16 cellular contexts compared by ENCODE assay signal in the genomic region with DNA sequence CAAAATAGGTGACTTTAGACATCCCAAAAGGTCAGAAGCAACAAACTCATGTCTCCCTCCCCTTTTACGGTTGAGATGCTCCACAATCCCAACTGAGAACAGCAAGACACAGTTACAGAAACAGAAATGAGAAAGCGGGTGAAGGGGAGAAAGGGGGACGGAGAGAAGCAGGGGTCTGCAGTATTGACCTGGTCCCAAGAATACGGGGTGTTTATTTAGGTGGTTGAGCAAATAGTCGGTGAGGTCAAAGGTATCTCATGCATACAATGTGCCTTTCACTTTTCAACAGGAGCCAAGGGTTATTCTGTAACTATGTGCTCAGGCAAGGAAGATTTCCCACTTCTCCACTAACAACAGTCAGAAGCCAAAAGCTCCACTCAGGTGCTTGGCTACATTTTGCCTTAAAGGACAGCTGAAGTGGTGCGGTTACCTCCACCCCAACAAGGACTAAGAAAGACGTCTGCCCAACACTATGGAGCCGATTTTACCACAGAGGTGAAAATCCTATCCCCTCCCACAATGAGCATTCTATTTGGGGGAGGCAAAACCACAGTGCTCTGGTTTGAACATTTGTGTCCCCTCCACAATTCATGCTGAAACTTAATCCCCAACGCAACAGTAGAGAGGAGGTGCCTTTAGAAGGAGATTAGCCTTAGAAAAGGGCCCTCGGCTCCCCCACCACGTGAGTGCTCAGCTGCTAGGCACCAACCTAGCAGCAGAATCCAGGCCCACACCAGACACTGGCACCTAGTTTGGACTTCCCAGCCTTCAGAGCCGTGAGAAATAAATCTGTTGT.
A peak's percentile ranks its signal among the peaks of the same experiment; 100 is the strongest.
DNase-seq lines count a peak whose midpoint lies in the region; ATAC-seq, FAIRE-seq and TF ChIP-seq lines count a peak whose summit lies in the region.
"Had no signal": no experiment of that assay in that cellular context is flagged by ENCODE, and none has a peak within 500 bp of the region (broad histone marks: within the 10 kb centered on the region; RNA-seq: fewer than 3 reads in every experiment).

No MANE protein-coding gene starts in this region.

- H3K36me3 ChIP-seq in HUES64 (ENCODE audit: insufficient read depth, low read length) (no peaks in the 10 kb centered on the region), SJCRH30 (no peaks in the 10 kb centered on the region), HepG2 (replicated peaks in 1 of 2; ENCODE audit: control insufficient read depth in 1 of 2, insufficient read depth in 2 of 2, low read length in 2 of 2) (no peaks in the 10 kb centered on the region), stomach smooth muscle (ENCODE audit: control insufficient read depth in 2 of 2, insufficient read depth in 2 of 2, low read length in 2 of 2) (no peaks in the 10 kb centered on the region)
- H3K36me3 ChIP-seq: lower lobe of right lung had no signal

- TSS peak; percentile 99 for BruUV-seq in HepG2 (replicated peaks; lab: Mats Ljungman, UMichigan)

- H3K9me3 ChIP-seq in HUES64 (ENCODE audit: insufficient read depth, low read depth, low read length) = no peaks in the 10 kb centered on the region
- no peaks in the 10 kb centered on the region for H3K9me3 ChIP-seq in SJCRH30 (replicated peaks)
- no peaks in the 10 kb centered on the region for H3K9me3 ChIP-seq in HepG2 (ENCODE audit: low read length)
- no peaks in the 10 kb centered on the region for H3K9me3 ChIP-seq in stomach smooth muscle (ENCODE audit: control insufficient read depth in 2 of 2, low read length in 2 of 2)
- H3K9me3 ChIP-seq: lower lobe of right lung had no signal

- H3K27me3 ChIP-seq in HUES64 (ENCODE audit: insufficient read depth, low read length) (no peaks in the 10 kb centered on the region), SJCRH30 (no peaks in the 10 kb centered on the region), HepG2 (ENCODE audit: control insufficient read depth in 1 of 2, insufficient read depth in 2 of 2, low read length in 2 of 2) (no peaks in the 10 kb centered on the region), stomach smooth muscle (ENCODE audit: control insufficient read depth in 1 of 2, insufficient read depth in 2 of 2, low read length in 2 of 2) (no peaks in the 10 kb centered on the region)

- H3K9ac ChIP-seq in HUES64 (ENCODE audit: low read depth, low read length) = no peak overlapping the region
- H3K9ac ChIP-seq in HepG2 (ENCODE audit: insufficient read depth, low read depth, low read length) = peak overlapping the region; percentile 77
- H3K9ac ChIP-seq in stomach smooth muscle (ENCODE audit: low read length in 2 of 2) = no peak overlapping the region

- no peak overlapping the region for H3K4me3 ChIP-seq in HUES64 (ENCODE audit: low read length)
- no peak overlapping the region for H3K4me3 ChIP-seq in SJCRH30
- H3K4me3 ChIP-seq in HepG2 (replicated peaks in 1 of 3; ENCODE audit: insufficient read depth in 1 of 3, low read depth in 2 of 3, low read length in 3 of 3) = peak overlapping the region; percentile 51 to 72 (median 65)
- H3K4me3 ChIP-seq in stomach smooth muscle (ENCODE audit: low read length in 2 of 2) = no peak overlapping the region
- H3K4me3 ChIP-seq: lower lobe of right lung had no signal

- H3K79me2 ChIP-seq in HepG2 (ENCODE audit: insufficient read depth, low read length) = peaks cover 78% of the 10 kb centered on the region

- TF ChIP-seq RAD21 in HepG2 (CRISPR knock-in tag; IDR thresholded peaks at IDR 0.05) = no peak

- CTCF ChIA-PET in HepG2 (lab: Yijun Ruan, JAX; ENCODE audit: low intra/inter-chr PET ratio, low total read pairs) = no interaction called here

- in situ Hi-C loops in HepG2 (cut with HindIII; ENCODE audit: extremely low pct_ligation_motif_present, low pct_unique_long_range_greater_than_20kb) = no loop called here

- H2AFZ ChIP-seq in HepG2 (ENCODE audit: low read length) = no peak overlapping the region

- ATAC-seq in HepG2 (peak; percentile 92), SK-N-SH treated with all-trans-retinoic acid at 6 μM for 48 hours (no peak)
- ATAC-seq: activated naive CD4-positive, alpha-beta T cell treated with anti-CD3 and anti-CD28 coated beads, Interleukin-2, amount 50 U/mL, for 72 hours; effector memory CD8-positive, alpha-beta T cell; lower lobe of right lung had no signal

- WGBS in HUES64 = 64% methylated on average over 12 of the region's 12 CpGs
- WGBS in HepG2 (ENCODE audit: low lambda C conversion rate) = 0% methylated on average over 9 of the region's 12 CpGs

- H4K20me1 ChIP-seq in HepG2 (ENCODE audit: insufficient read depth, low read length) = 0 out of 2 replicates have a peak, but pooled peaks cover 3% of the 10 kb centered on the region

- FAIRE-seq in HepG2 (lab: Jason Lieb, UNC) = peak; percentile 99

- H3K4me1 ChIP-seq in HUES64 (ENCODE audit: insufficient read depth, low read length) (peaks cover 45% of the 10 kb centered on the region), SJCRH30 (peaks cover 36% of the 10 kb centered on the region), HepG2 (ENCODE audit: insufficient read depth, low read length) (peaks cover 95% of the 10 kb centered on the region), stomach smooth muscle (ENCODE audit: control insufficient read depth, insufficient read depth, low read length) (peaks cover 14% of the 10 kb centered on the region)

- peak overlapping the region; percentile 98 for H3K4me2 ChIP-seq in HepG2 (ENCODE audit: low read depth, low read length)

- peak; percentile 48 to 94; a peak in 3 of 4 replicates for TF ChIP-seq EP300 in HepG2 (IDR thresholded peaks at IDR 0.05; ENCODE audit: low read depth in 2 of 2, low read length in 2 of 2)
- peak; percentile 61; the same call in 1 of the 2 replicates for TF ChIP-seq EP300 in HepG2 (CRISPR knock-in tag; IDR thresholded peaks at IDR 0.05; ENCODE audit: borderline replicate concordance)

- H3K27ac ChIP-seq in HUES64 (ENCODE audit: low read depth, low read length) = peak overlapping the region; percentile 54; the same call in 1 of the 2 replicates
- H3K27ac ChIP-seq in SJCRH30 = no peak overlapping the region
- peak overlapping the region; percentile 98 for H3K27ac ChIP-seq in HepG2 (ENCODE audit: extremely low read length, insufficient read depth, low read length)
- peak overlapping the region; percentile 24 for H3K27ac ChIP-seq in stomach smooth muscle (ENCODE audit: low read length)
- H3K27ac ChIP-seq: lower lobe of right lung had no signal

- POLR2A ChIA-PET in HepG2 (lab: Yijun Ruan, JAX) = interaction anchor here (0.6 to 2.6 kb wide), 14 partner anchors 9 to 72 kb away, joined by 3 to 12 read pairs (median 4); no protein-coding TSS in a partner anchor

- peak; percentile 21; the same call in 1 of the 2 replicates for TF ChIP-seq CTCF in HepG2 (CRISPR knock-in tag; IDR thresholded peaks at IDR 0.05)

- intact Hi-C loops in HepG2 (cut with micrococcal nuclease; ENCODE audit: unreplicated experiment) = loop anchor here (5.0 to 10.0 kb wide), 2 partner anchors 52 to 75 kb away; no protein-coding TSS in a partner anchor

- DNase-seq in SJCRH30 (peak; percentile 48 to 83), HepG2 (ENCODE audit: low spot score) (peak; percentile 95), anterior cingulate cortex (lab: John Stamatoyannopoulos, UW) (no peak)
- no peak for DNase-seq in activated naive CD4-positive, alpha-beta T cell treated with anti-CD3 and anti-CD28 coated beads, Interleukin-2, amount 50 U/mL, for 16 hours
- DNase-seq: activated CD4-positive, alpha-beta T cell treated with anti-CD3 and anti-CD28 coated beads for 48 hours; C1 segment of cervical spinal cord; effector memory CD8-positive, alpha-beta T cell; lower lobe of right lung; NCI-H1105; NCI-H226; SHP77; stimulated activated CD4-positive, alpha-beta T cell treated with anti-CD3 and anti-CD28 coated beads, Interleukin-1b, Interleukin-23, amount 100 ng/mL, for 48 hours had no signal

- peak; percentile 70 to 82 for TF ChIP-seq POLR2A in HepG2 (IDR thresholded peaks at IDR 0.05; ENCODE audit: insufficient read depth in 1 of 2, low read depth in 2 of 2, low read length in 2 of 2)

TF ChIP-seq in HepG2, 621 proteins besides CTCF, POLR2A, EP300 and RAD21 (continues in another document):
- no peak for TF ChIP-seq REL (CRISPR knock-in tag; conservative IDR thresholded peaks at IDR 0.05)
- TF ChIP-seq USF2 (IDR thresholded peaks at IDR 0.05; ENCODE audit: low read depth, low read length) = no peak
- no peak for TF ChIP-seq USF2 (CRISPR knock-in tag; IDR thresholded peaks at IDR 0.05; ENCODE audit: borderline replicate concordance)

TF ChIP-seq in SK-N-SH treated with all-trans-retinoic acid at 6 μM for 48 hours, 23 proteins besides CTCF, POLR2A, EP300 and RAD21 (continues in another document):
- TF ChIP-seq ARNTL (CRISPR knock-in tag; IDR thresholded peaks at IDR 0.05; ENCODE audit: borderline replicate concordance, low read depth) = no peak
- TF ChIP-seq TOX (CRISPR knock-in tag; IDR thresholded peaks at IDR 0.05; ENCODE audit: borderline replicate concordance) = no peak
- TF ChIP-seq ESRRG (CRISPR knock-in tag; IDR thresholded peaks at IDR 0.05) = no peak
- no peak for TF ChIP-seq ZNF70 (CRISPR knock-in tag; IDR thresholded peaks at IDR 0.05)
- TF ChIP-seq POU6F1 (CRISPR knock-in tag; IDR thresholded peaks at IDR 0.05; ENCODE audit: borderline replicate concordance, low read depth) = no peak
- no peak for TF ChIP-seq ZC3H10 (CRISPR knock-in tag; IDR thresholded peaks at IDR 0.05)
- TF ChIP-seq, protein P1, sequence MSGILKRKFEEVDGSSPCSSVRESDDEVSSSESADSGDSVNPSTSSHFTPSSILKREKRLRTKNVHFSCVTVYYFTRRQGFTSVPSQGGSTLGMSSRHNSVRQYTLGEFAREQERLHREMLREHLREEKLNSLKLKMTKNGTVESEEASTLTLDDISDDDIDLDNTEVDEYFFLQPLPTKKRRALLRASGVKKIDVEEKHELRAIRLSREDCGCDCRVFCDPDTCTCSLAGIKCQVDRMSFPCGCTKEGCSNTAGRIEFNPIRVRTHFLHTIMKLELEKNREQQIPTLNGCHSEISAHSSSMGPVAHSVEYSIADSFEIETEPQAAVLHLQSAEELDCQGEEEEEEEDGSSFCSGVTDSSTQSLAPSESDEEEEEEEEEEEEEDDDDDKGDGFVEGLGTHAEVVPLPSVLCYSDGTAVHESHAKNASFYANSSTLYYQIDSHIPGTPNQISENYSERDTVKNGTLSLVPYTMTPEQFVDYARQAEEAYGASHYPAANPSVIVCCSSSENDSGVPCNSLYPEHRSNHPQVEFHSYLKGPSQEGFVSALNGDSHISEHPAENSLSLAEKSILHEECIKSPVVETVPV (CRISPR knock-in tag; IDR thresholded peaks at IDR 0.05) = no peak

Comparison
In these comparisons a context has a peak if more than half of its experiments do, and no peak if none do; other contexts are left out.
1. H3K4me3 ChIP-seq: peak in HepG2 (3 of 3); none in HUES64 (single experiment), SJCRH30 (single experiment) and stomach smooth muscle (0 of 2).
2. DNase-seq: peak in SJCRH30 (2 of 2) and HepG2 (single experiment); none in activated naive CD4-positive, alpha-beta T cell treated with anti-CD3 and anti-CD28 coated beads, Interleukin-2, amount 50 U/mL, for 16 hours (single experiment) and anterior cingulate cortex (0 of 58).